In genomic region chr2:208039661-208040060, GRCh38 we compare ENCODE assay signal across 1 cellular context.
TF ChIP-seq lines count a peak whose summit lies in the region.

No MANE protein-coding gene starts in this region.

TF ChIP-seq in H1, 55 proteins besides CTCF, POLR2A, EP300 and RAD21:
- TF ChIP-seq TCF12 (IDR thresholded peaks at IDR 0.05; ENCODE audit: low read depth, low read length) (no peak), SRF (IDR thresholded peaks at IDR 0.05; ENCODE audit: low read depth, low read length) (no peak), SIN3A (conservative IDR thresholded peaks at IDR 0.05 in 1 of 2, IDR thresholded peaks at IDR 0.05 in 1 of 2; ENCODE audit: low read depth in 1 of 2, low read length in 2 of 2) (no peak), NRF1 (IDR thresholded peaks at IDR 0.05; ENCODE audit: low read depth, low read length) (no peak), YY1 (IDR thresholded peaks at IDR 0.05; ENCODE audit: low read depth, low read length) (no peak), CHD1 (IDR thresholded peaks at IDR 0.05; ENCODE audit: low read depth, low read length) (no peak), TAF1 (IDR thresholded peaks at IDR 0.05; ENCODE audit: low read depth, low read length) (no peak), SP4 (IDR thresholded peaks at IDR 0.05; ENCODE audit: low read length) (no peak), KDM1A (IDR thresholded peaks at IDR 0.05; ENCODE audit: borderline replicate concordance, low read length) (no peak), CEBPB (IDR thresholded peaks at IDR 0.05; ENCODE audit: low read depth, low read length) (no peak), TEAD4 (IDR thresholded peaks at IDR 0.05; ENCODE audit: low read depth, low read length) (no peak), POU5F1 (IDR thresholded peaks at IDR 0.05; ENCODE audit: low read depth, low read length) (no peak), HDAC2 (IDR thresholded peaks at IDR 0.05; ENCODE audit: borderline replicate concordance in 1 of 2, low read depth in 2 of 2, low read length in 2 of 2) (no peak), SP2 (IDR thresholded peaks at IDR 0.05; ENCODE audit: low read length) (no peak), RXRA (IDR thresholded peaks at IDR 0.05; ENCODE audit: insufficient read depth, low read depth, low read length) (no peak), NANOG (IDR thresholded peaks at IDR 0.05; ENCODE audit: insufficient read depth, low read depth, low read length, poor library complexity, severe bottlenecking) (no peak), RBBP5 (IDR thresholded peaks at IDR 0.05; ENCODE audit: borderline replicate concordance, low read depth, low read length) (no peak), FOSL1 (IDR thresholded peaks at IDR 0.05; ENCODE audit: insufficient read depth, low read depth, low read length) (no peak)
- TF ChIP-seq, protein P1, sequence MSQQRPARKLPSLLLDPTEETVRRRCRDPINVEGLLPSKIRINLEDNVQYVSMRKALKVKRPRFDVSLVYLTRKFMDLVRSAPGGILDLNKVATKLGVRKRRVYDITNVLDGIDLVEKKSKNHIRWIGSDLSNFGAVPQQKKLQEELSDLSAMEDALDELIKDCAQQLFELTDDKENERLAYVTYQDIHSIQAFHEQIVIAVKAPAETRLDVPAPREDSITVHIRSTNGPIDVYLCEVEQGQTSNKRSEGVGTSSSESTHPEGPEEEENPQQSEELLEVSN (IDR thresholded peaks at IDR 0.05): no peak
- TF ChIP-seq, protein P2, sequence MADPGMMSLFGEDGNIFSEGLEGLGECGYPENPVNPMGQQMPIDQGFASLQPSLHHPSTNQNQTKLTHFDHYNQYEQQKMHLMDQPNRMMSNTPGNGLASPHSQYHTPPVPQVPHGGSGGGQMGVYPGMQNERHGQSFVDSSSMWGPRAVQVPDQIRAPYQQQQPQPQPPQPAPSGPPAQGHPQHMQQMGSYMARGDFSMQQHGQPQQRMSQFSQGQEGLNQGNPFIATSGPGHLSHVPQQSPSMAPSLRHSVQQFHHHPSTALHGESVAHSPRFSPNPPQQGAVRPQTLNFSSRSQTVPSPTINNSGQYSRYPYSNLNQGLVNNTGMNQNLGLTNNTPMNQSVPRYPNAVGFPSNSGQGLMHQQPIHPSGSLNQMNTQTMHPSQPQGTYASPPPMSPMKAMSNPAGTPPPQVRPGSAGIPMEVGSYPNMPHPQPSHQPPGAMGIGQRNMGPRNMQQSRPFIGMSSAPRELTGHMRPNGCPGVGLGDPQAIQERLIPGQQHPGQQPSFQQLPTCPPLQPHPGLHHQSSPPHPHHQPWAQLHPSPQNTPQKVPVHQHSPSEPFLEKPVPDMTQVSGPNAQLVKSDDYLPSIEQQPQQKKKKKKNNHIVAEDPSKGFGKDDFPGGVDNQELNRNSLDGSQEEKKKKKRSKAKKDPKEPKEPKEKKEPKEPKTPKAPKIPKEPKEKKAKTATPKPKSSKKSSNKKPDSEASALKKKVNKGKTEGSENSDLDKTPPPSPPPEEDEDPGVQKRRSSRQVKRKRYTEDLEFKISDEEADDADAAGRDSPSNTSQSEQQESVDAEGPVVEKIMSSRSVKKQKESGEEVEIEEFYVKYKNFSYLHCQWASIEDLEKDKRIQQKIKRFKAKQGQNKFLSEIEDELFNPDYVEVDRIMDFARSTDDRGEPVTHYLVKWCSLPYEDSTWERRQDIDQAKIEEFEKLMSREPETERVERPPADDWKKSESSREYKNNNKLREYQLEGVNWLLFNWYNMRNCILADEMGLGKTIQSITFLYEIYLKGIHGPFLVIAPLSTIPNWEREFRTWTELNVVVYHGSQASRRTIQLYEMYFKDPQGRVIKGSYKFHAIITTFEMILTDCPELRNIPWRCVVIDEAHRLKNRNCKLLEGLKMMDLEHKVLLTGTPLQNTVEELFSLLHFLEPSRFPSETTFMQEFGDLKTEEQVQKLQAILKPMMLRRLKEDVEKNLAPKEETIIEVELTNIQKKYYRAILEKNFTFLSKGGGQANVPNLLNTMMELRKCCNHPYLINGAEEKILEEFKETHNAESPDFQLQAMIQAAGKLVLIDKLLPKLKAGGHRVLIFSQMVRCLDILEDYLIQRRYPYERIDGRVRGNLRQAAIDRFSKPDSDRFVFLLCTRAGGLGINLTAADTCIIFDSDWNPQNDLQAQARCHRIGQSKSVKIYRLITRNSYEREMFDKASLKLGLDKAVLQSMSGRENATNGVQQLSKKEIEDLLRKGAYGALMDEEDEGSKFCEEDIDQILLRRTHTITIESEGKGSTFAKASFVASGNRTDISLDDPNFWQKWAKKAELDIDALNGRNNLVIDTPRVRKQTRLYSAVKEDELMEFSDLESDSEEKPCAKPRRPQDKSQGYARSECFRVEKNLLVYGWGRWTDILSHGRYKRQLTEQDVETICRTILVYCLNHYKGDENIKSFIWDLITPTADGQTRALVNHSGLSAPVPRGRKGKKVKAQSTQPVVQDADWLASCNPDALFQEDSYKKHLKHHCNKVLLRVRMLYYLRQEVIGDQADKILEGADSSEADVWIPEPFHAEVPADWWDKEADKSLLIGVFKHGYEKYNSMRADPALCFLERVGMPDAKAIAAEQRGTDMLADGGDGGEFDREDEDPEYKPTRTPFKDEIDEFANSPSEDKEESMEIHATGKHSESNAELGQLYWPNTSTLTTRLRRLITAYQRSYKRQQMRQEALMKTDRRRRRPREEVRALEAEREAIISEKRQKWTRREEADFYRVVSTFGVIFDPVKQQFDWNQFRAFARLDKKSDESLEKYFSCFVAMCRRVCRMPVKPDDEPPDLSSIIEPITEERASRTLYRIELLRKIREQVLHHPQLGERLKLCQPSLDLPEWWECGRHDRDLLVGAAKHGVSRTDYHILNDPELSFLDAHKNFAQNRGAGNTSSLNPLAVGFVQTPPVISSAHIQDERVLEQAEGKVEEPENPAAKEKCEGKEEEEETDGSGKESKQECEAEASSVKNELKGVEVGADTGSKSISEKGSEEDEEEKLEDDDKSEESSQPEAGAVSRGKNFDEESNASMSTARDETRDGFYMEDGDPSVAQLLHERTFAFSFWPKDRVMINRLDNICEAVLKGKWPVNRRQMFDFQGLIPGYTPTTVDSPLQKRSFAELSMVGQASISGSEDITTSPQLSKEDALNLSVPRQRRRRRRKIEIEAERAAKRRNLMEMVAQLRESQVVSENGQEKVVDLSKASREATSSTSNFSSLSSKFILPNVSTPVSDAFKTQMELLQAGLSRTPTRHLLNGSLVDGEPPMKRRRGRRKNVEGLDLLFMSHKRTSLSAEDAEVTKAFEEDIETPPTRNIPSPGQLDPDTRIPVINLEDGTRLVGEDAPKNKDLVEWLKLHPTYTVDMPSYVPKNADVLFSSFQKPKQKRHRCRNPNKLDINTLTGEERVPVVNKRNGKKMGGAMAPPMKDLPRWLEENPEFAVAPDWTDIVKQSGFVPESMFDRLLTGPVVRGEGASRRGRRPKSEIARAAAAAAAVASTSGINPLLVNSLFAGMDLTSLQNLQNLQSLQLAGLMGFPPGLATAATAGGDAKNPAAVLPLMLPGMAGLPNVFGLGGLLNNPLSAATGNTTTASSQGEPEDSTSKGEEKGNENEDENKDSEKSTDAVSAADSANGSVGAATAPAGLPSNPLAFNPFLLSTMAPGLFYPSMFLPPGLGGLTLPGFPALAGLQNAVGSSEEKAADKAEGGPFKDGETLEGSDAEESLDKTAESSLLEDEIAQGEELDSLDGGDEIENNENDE (IDR thresholded peaks at IDR 0.05; ENCODE audit: insufficient replicate concordance, low read length): no peak
